16 cellular contexts compared by ENCODE assay signal in the genomic region with DNA sequence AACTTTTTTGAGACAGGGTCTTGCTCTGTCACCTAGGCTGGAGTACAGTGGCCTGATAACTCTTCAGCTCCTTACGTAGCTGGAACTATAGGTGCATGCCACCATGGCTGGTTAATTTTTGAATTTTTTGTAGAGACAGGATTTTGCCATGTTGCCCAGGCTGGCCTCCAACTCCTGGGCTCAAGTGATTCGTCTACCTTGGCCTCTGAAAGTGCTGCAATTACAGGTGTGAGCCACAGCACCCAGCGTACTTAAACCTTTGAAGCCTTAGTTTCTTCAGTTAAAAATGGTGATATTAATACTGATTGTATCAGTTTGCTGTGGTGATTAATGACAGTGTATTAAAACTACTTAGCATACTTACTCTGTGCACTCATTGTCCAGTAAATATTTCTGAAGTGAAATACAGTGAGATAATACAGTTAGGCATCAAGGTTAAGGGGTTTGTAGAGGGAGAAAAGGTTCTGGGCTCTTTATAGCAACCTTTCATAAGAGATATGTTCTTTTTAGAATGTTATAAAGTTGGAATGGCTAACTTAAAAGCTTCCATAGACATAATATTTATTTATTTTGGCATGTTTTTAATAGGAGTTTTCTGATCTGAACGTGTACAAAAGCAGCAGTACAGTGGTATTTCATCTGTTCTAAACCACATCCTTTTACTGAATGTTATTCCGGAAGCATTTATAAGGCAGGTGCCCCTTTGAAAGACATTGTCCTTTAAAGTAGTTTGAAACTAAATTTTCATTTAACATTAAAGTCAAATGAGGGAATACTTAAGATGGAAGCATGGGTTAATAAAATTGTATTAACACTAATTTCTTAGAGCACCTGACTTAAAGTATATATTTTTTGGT. TPM values are rescaled to one million over a fixed set of nuclear protein-coding genes. Genes with fewer than 3 reads are reported as not detected.
DNase-seq lines count a peak whose midpoint lies in the region; ATAC-seq and TF ChIP-seq lines count a peak whose summit lies in the region.
"Had no signal": no experiment of that assay in that cellular context is flagged by ENCODE, and none has a peak within 500 bp of the region (broad histone marks: within the 10 kb centered on the region; RNA-seq: fewer than 3 reads in every experiment).

No MANE protein-coding gene starts in this region.

- peak overlapping the region; percentile 64 for H3K4me2 ChIP-seq in DND-41 (ENCODE audit: insufficient read depth, low read length)

- peaks cover 68% of the 10 kb centered on the region for H3K4me1 ChIP-seq in DND-41 (ENCODE audit: insufficient read depth, low read length)
- H3K4me1 ChIP-seq in breast epithelium = no peaks in the 10 kb centered on the region

- peak overlapping the region in 1 of 2 experiments; percentile 42; a peak in 2 of 4 replicates for H3K4me3 ChIP-seq in DND-41 (ENCODE audit: low read depth in 1 of 2, low read length in 2 of 2)
- H3K4me3 ChIP-seq in breast epithelium = no peak overlapping the region

- H3K4me3 Mint-ChIP-seq in glutamatergic neuron (ENCODE audit: unreplicated experiment) = no peak overlapping the region
- H3K4me3 Mint-ChIP-seq: dendritic cell treated with granulocyte-macrophage colony-stimulating factor and Interleukin-4, amounts not matched to agents 40 ng/mL and 50 ng/mL, for 4 days had no signal

- ATAC-seq in DND-41 (ENCODE audit: insufficient read depth, low read depth) = peak; percentile 90
- ATAC-seq: right cardiac atrium, SK-N-SH treated with all-trans-retinoic acid at 6 μM for 48 hours had no signal

- H3K27ac ChIP-seq in DND-41 (ENCODE audit: low read length) = peak overlapping the region; percentile 97
- H3K27ac ChIP-seq in breast epithelium = no peak overlapping the region

- H3K9me3 ChIP-seq in DND-41 (ENCODE audit: insufficient read depth, low read length, severe bottlenecking) = no peaks in the 10 kb centered on the region
- peaks cover 0 to 6% of the 10 kb centered on the region in 2 donors for H3K9me3 ChIP-seq in breast epithelium

- no peak for TF ChIP-seq POLR2A in breast epithelium (IDR thresholded peaks at IDR 0.05)

- H3K27me3 Mint-ChIP-seq in glutamatergic neuron (ENCODE audit: unreplicated experiment) = peaks cover 5% of the 10 kb centered on the region
- H3K27me3 Mint-ChIP-seq: dendritic cell treated with granulocyte-macrophage colony-stimulating factor and Interleukin-4, amounts not matched to agents 40 ng/mL and 50 ng/mL, for 4 days had no signal

- H3K4me1 Mint-ChIP-seq in glutamatergic neuron (ENCODE audit: low read depth, unreplicated experiment) = peaks cover 15% of the 10 kb centered on the region

- no peak overlapping the region for H2AFZ ChIP-seq in DND-41 (ENCODE audit: low read depth, low read length)

- H3K36me3 Mint-ChIP-seq in glutamatergic neuron (ENCODE audit: unreplicated experiment) = peaks cover under 1% of the 10 kb centered on the region

- intact Hi-C loops in breast epithelium (cut with DNase I; ENCODE audit: low total_unique reads) = no loop called here

- DNase-seq in DND-41 = peak; percentile 46
- peak; percentile 38 for DNase-seq in GM20000 (ENCODE audit: low spot score)
- peak; percentile 3 for DNase-seq in NCI-H69 (lab: John Stamatoyannopoulos, UW)
- no peak for DNase-seq in glutamatergic neuron
- no peak for DNase-seq in effector CD4-positive, alpha-beta T cell
- no peak for DNase-seq in SW 1271 (lab: John Stamatoyannopoulos, UW)
- DNase-seq in activated CD4-positive, CD25-positive, alpha-beta regulatory T cell (lab: John Stamatoyannopoulos, UW) = no peak
- DNase-seq in breast epithelium (ENCODE audit: low spot score in 2 of 2) = no peak
- DNase-seq: activated CD4-positive, alpha-beta T cell treated with anti-CD3 and anti-CD28 coated beads for 48 hours; amniotic stem cell; Karpas-422; NCI-H2081 treated with DMSO at 0.1 percent for 48 hours; right cardiac atrium; substantia nigra had no signal

- peaks cover 4% of the 10 kb centered on the region for H3K9me3 Mint-ChIP-seq in glutamatergic neuron (ENCODE audit: unreplicated experiment)

- peaks cover 96% of the 10 kb centered on the region for H3K79me2 ChIP-seq in DND-41 (ENCODE audit: insufficient read depth, low read length)

- H3K9ac ChIP-seq in DND-41 (ENCODE audit: low read depth, low read length) = peak overlapping the region; percentile 56

- TF ChIP-seq CTCF in DND-41 (IDR thresholded peaks at IDR 0.05; ENCODE audit: borderline replicate concordance, extremely low read depth, low read length, poor library complexity, severe bottlenecking) = no peak
- no peak for TF ChIP-seq CTCF in GM20000 (IDR thresholded peaks at IDR 0.05; ENCODE audit: extremely low read depth, missing control alignments)
- no peak for TF ChIP-seq CTCF in glutamatergic neuron (IDR thresholded peaks at IDR 0.05; ENCODE audit: partially characterized antibody, unreplicated experiment)
- TF ChIP-seq CTCF in breast epithelium (IDR thresholded peaks at IDR 0.05) = no peak

- H3K27me3 ChIP-seq in DND-41 (ENCODE audit: insufficient read depth, low read length, poor library complexity) (no peaks in the 10 kb centered on the region), breast epithelium (no peaks in the 10 kb centered on the region)

- H3K27ac Mint-ChIP-seq in glutamatergic neuron (ENCODE audit: unreplicated experiment) = peak overlapping the region; percentile 25
- H3K27ac Mint-ChIP-seq: dendritic cell treated with granulocyte-macrophage colony-stimulating factor and Interleukin-4, amounts not matched to agents 40 ng/mL and 50 ng/mL, for 4 days had no signal

- H3K36me3 ChIP-seq in DND-41 (ENCODE audit: insufficient read depth, low read length) (0 out of 2 replicates have a peak, but pooled peaks cover 3% of the 10 kb centered on the region), breast epithelium (no peaks in the 10 kb centered on the region)

- no peaks in the 10 kb centered on the region for H4K20me1 ChIP-seq in DND-41 (ENCODE audit: insufficient read depth, low read length)

RNA-seq across cellular contexts. Expression of a gene that starts 23.6 kb away (rescaled TPM):
- 28.4 TPM for total RNA-seq in glutamatergic neuron (ENCODE audit: unreplicated experiment)
- total RNA-seq in breast epithelium = 10 to 100 TPM; 62.3 to 77.0 (median 75.5) TPM

Comparison
In these comparisons a context has a peak if more than half of its experiments do, and no peak if none do; other contexts are left out.
1. DNase-seq: peak in DND-41 (single experiment), GM20000 (single experiment) and NCI-H69 (single experiment); none in glutamatergic neuron (single experiment), effector CD4-positive, alpha-beta T cell (single experiment), SW 1271 (0 of 2), activated CD4-positive, CD25-positive, alpha-beta regulatory T cell (0 of 4) and breast epithelium (0 of 2).